ENCODE assay signal across 8 cellular contexts in genomic region chr1:183804916-183805734, GRCh38. TPM values are rescaled to one million over a fixed set of nuclear protein-coding genes. Genes with fewer than 3 reads are reported as not detected.
DNase-seq lines count a peak whose midpoint lies in the region; ATAC-seq, FAIRE-seq and TF ChIP-seq lines count a peak whose summit lies in the region.

Gene RGL1 (plus strand): TSS chr1:183805120. CDS start chr1:183805298, 178 bp downstream.

- H3K4me1 ChIP-seq in A549 (no peaks in the 10 kb centered on the region), gastroesophageal sphincter (peaks cover 7 to 46% (median 11%) of the 10 kb centered on the region in 3 donors), upper lobe of left lung (peaks cover 24 to 37% (median 33%) of the 10 kb centered on the region in 4 donors)

- H3K36me3 ChIP-seq in gastroesophageal sphincter (no peaks in the 10 kb centered on the region), upper lobe of left lung (no peaks in the 10 kb centered on the region)

- H3K4me3 ChIP-seq in A549: peak within 1 kb of the TSS; percentile 63
- H3K4me3 ChIP-seq in gastroesophageal sphincter: peak within 1 kb of the TSS; percentile 51 to 73
- peak within 1 kb of the TSS; percentile 32 to 71 (median 61) for H3K4me3 ChIP-seq in upper lobe of left lung

- peak within 1 kb of the TSS; percentile 76 for H3K27ac Mint-ChIP-seq in nephron progenitor cell

- H3K4me2 ChIP-seq in A549: peak within 1 kb of the TSS; percentile 95

- DNase-seq in A549 (ENCODE audit: low read depth in 1 of 2, low spot score in 1 of 2) (peak; percentile 25 to 51), GM13976 (ENCODE audit: low spot score) (peak; percentile 63), NCI-H510A treated with DMSO at 0.1 percent for 48 hours (lab: John Stamatoyannopoulos, UW) (peak; percentile 48), nephron progenitor cell (peak; percentile 71), upper lobe of left lung (peak; percentile 87 to 93)
- DNase-seq in activated naive CD4-positive, alpha-beta T cell treated with anti-CD3 and anti-CD28 coated beads, Interleukin-2, amount 50 U/mL, for 16 hours: peak; percentile 30

- TF ChIP-seq POLR2A in A549 (IDR thresholded peaks at IDR 0.05; ENCODE audit: low read length): peak; percentile 55; the same call in 1 of the 2 replicates
- TF ChIP-seq POLR2A in gastroesophageal sphincter (IDR thresholded peaks at IDR 0.05): peak; percentile 86 to 92
- peak in 3 of 4 donors; percentile 66 to 98 (median 88) for TF ChIP-seq POLR2A in upper lobe of left lung (IDR thresholded peaks at IDR 0.05)

- TF ChIP-seq EP300 in A549 (IDR thresholded peaks at IDR 0.05) (no peak), gastroesophageal sphincter (IDR thresholded peaks at IDR 0.05) (no peak), upper lobe of left lung (IDR thresholded peaks at IDR 0.05) (no peak)

- in situ Hi-C loops in GM13976 (cut with MboI; ENCODE audit: low sequenced_read_pairs, unreplicated experiment): no loop called here

- ATAC-seq in A549 (peak; percentile 90 to 93), HG02885 (IDR thresholded peaks at IDR 0.05; ENCODE audit: poor library complexity, unreplicated experiment) (peak; percentile 58), gastroesophageal sphincter (peak; percentile 95), upper lobe of left lung (ENCODE audit: low FRiP score in 2 of 2) (peak; percentile 87 to 96)

- 2% methylated on average over 34 of the region's 56 CpGs for WGBS in A549 (ENCODE audit: missing lambda C conversion rate)
- WGBS in gastroesophageal sphincter (ENCODE audit: low coverage in 1 of 2), 2 donors: 0 to 1% methylated on average over 18 to 36 of the region's 56 CpGs
- WGBS in upper lobe of left lung, 2 donors: 1 to 2% methylated on average over 29 to 56 of the region's 56 CpGs

- TF ChIP-seq RAD21 in A549 (conservative IDR thresholded peaks at IDR 0.05 in 1 of 2, IDR thresholded peaks at IDR 0.05 in 1 of 2): no peak

- FAIRE-seq in A549 (lab: Jason Lieb, UNC): no peak

- CTCF ChIA-PET in A549 (lab: Yijun Ruan, JAX): no interaction called here

- POLR2A ChIA-PET in A549 (lab: Yijun Ruan, JAX): no interaction called here

- peaks cover 36% of the 10 kb centered on the region for H3K4me1 Mint-ChIP-seq in nephron progenitor cell

- H3K27me3 ChIP-seq in gastroesophageal sphincter (no peaks in the 10 kb centered on the region), upper lobe of left lung (no peaks in the 10 kb centered on the region)

- peak within 1 kb of the TSS; percentile 69 to 78 for H3K27ac ChIP-seq in A549
- H3K27ac ChIP-seq in gastroesophageal sphincter: peak within 1 kb of the TSS; percentile 39 to 94 (median 89)
- peak within 1 kb of the TSS; percentile 78 to 90 (median 88) for H3K27ac ChIP-seq in upper lobe of left lung

- peaks cover 2% of the 10 kb centered on the region for H3K27me3 Mint-ChIP-seq in nephron progenitor cell (ENCODE audit: low read depth, poor library complexity)

- peaks cover 20% of the 10 kb centered on the region for H3K9me3 Mint-ChIP-seq in nephron progenitor cell

- H3K36me3 Mint-ChIP-seq in nephron progenitor cell (ENCODE audit: low read depth): peaks cover 20% of the 10 kb centered on the region

- peak within 1 kb of the TSS; percentile 94 for H3K4me3 Mint-ChIP-seq in nephron progenitor cell

- TF ChIP-seq CTCF in A549 (IDR thresholded peaks at IDR 0.05): no peak
- peak; percentile 12 for TF ChIP-seq CTCF in GM13976 (IDR thresholded peaks at IDR 0.05; ENCODE audit: borderline replicate concordance, control extremely low read depth, extremely low read depth, insufficient read depth, missing control alignments)
- TF ChIP-seq CTCF in gastroesophageal sphincter (IDR thresholded peaks at IDR 0.05): peak in 1 of 4 experiments; percentile 3
- TF ChIP-seq CTCF in nephron progenitor cell (IDR thresholded peaks at IDR 0.05): no peak
- peak in 1 of 6 experiments; percentile 12 for TF ChIP-seq CTCF in upper lobe of left lung (IDR thresholded peaks at IDR 0.05)

- H3K9me3 ChIP-seq in A549 (peaks cover 25% of the 10 kb centered on the region; the same call in 2 of the 3 replicates), gastroesophageal sphincter (peaks cover 0 to 6% (median 0%) of the 10 kb centered on the region in 3 donors), upper lobe of left lung (peaks cover 0 to 10% (median 0%) of the 10 kb centered on the region in 4 donors)

TF ChIP-seq in A549, 52 proteins besides CTCF, POLR2A, EP300 and RAD21:
- peak; percentile 51 for TF ChIP-seq MAX (IDR thresholded peaks at IDR 0.05)
- TF ChIP-seq MAFK (IDR thresholded peaks at IDR 0.05; ENCODE audit: partially characterized antibody): peak; percentile 45
- TF ChIP-seq TFCP2L1 (CRISPR knock-in tag; IDR thresholded peaks at IDR 0.05): no peak
- no peak for TF ChIP-seq HOXA7 (CRISPR knock-in tag; IDR thresholded peaks at IDR 0.05)
- TF ChIP-seq PHF8 (IDR thresholded peaks at IDR 0.05; ENCODE audit: borderline replicate concordance, low read depth): peak; percentile 54; the same call in 1 of the 2 replicates
- TF ChIP-seq JUN (IDR thresholded peaks at IDR 0.05): 0 out of 5 replicates have a peak, but pooled peaks of 1 of the 2 experiments have one; percentile 23
TF ChIP-seq in A549: peak in this region for 4.

RNA-seq across cellular contexts. Expression of gene RGL1, which starts in this region (rescaled TPM):
- polyA plus RNA-seq in A549 (2011; rRNA removed): 3.8 and 4.5 TPM in 2 replicates
- polyA plus RNA-seq in A549 (2012; cell fraction: cytosol; rRNA removed): 0.78 and 1.0 TPM in 2 replicates
- 0.62 and 0.82 TPM in 2 replicates for polyA plus RNA-seq in A549 (2012; cell fraction: nucleus; rRNA removed)
- polyA plus RNA-seq in A549 (2017; fragmentation: RNase III; extraction: RNeasy Plus Mini Kit Qiagen cat#74134 plus additional on column Dnase treatment): 0.98 to 1.5 TPM (median 1.0 TPM) in 3 replicates
- 3.5 and 4.1 TPM in 2 replicates for polyA minus RNA-seq in A549 (2011; rRNA and poly(A)+ RNA removed)
- 10 to 100 TPM; 31.3 to 57.8 (median 38.9) TPM for total RNA-seq in gastroesophageal sphincter
- total RNA-seq in upper lobe of left lung: 10 to 100 TPM; 24.1 to 38.9 (median 26.7) TPM

Comparison
In these comparisons a context has a peak if more than half of its experiments do, and no peak if none do; other contexts are left out.
1. Peak in every context shown above with its lines: DNase-seq, ATAC-seq, H3K4me3 ChIP-seq and H3K27ac ChIP-seq.
2. DNase-seq: peak in every context shown above with its lines; median percentile 90 in upper lobe of left lung; 71 in nephron progenitor cell; 63 in GM13976; 48 in NCI-H510A treated with DMSO at 0.1 percent for 48 hours; 38 in A549; 30 in activated naive CD4-positive, alpha-beta T cell treated with anti-CD3 and anti-CD28 coated beads, Interleukin-2, amount 50 U/mL, for 16 hours.